ENCODE assay signal across 1 cellular context in the genomic region with DNA sequence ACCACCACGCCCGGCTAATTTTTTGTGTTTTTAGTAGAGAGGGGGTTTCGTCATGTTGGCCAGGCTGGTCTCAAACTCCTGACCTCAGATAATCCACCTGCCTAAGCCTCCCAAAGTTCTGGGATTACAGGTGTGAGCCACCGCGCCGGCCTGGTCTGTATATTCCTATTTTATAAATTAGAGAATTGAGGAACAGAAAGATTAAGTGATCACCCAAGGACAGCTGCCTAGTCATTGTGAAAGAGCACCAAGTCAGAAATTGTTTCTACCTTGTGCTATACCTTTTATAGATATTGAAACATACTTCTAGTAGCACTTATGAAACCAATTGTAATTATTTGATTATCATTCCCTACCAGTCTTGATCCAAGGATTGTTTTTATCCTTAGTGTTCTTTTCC.
TF ChIP-seq lines count a peak whose summit lies in the region.

No MANE protein-coding gene starts in this region.

TF ChIP-seq in GM12878, 131 proteins besides CTCF, POLR2A, EP300 and RAD21:
- TF ChIP-seq SMARCA5 (IDR thresholded peaks at IDR 0.05), result peak; percentile 48; the same call in 1 of the 2 replicates
- TF ChIP-seq IKZF2 (IDR thresholded peaks at IDR 0.05), result peak; percentile 70 to 80
- peak; percentile 74 for TF ChIP-seq IRF4 (IDR thresholded peaks at IDR 0.05; ENCODE audit: low read depth, low read length)
- TF ChIP-seq GABPA (IDR thresholded peaks at IDR 0.05; ENCODE audit: low read depth), result no peak
- TF ChIP-seq, protein P1, sequence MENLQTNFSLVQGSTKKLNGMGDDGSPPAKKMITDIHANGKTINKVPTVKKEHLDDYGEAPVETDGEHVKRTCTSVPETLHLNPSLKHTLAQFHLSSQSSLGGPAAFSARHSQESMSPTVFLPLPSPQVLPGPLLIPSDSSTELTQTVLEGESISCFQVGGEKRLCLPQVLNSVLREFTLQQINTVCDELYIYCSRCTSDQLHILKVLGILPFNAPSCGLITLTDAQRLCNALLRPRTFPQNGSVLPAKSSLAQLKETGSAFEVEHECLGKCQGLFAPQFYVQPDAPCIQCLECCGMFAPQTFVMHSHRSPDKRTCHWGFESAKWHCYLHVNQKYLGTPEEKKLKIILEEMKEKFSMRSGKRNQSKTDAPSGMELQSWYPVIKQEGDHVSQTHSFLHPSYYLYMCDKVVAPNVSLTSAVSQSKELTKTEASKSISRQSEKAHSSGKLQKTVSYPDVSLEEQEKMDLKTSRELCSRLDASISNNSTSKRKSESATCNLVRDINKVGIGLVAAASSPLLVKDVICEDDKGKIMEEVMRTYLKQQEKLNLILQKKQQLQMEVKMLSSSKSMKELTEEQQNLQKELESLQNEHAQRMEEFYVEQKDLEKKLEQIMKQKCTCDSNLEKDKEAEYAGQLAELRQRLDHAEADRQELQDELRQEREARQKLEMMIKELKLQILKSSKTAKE (IDR thresholded peaks at IDR 0.05; ENCODE audit: low read depth, poor library complexity, severe bottlenecking), result peak; percentile 65
- TF ChIP-seq STAT1 (conservative IDR thresholded peaks at IDR 0.05), result no peak
- peak; percentile 67; the same call in 1 of the 2 replicates for TF ChIP-seq NFIC (IDR thresholded peaks at IDR 0.05; ENCODE audit: low read depth, low read length)
- TF ChIP-seq, protein P2, sequence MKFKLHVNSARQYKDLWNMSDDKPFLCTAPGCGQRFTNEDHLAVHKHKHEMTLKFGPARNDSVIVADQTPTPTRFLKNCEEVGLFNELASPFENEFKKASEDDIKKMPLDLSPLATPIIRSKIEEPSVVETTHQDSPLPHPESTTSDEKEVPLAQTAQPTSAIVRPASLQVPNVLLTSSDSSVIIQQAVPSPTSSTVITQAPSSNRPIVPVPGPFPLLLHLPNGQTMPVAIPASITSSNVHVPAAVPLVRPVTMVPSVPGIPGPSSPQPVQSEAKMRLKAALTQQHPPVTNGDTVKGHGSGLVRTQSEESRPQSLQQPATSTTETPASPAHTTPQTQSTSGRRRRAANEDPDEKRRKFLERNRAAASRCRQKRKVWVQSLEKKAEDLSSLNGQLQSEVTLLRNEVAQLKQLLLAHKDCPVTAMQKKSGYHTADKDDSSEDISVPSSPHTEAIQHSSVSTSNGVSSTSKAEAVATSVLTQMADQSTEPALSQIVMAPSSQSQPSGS (IDR thresholded peaks at IDR 0.05; ENCODE audit: low read length), result peak; percentile 58; the same call in 1 of the 2 replicates
- TF ChIP-seq ETV6 (conservative IDR thresholded peaks at IDR 0.05 in 1 of 2, IDR thresholded peaks at IDR 0.05 in 1 of 2; ENCODE audit: borderline replicate concordance in 1 of 2, low read depth in 1 of 2), result 0 out of 4 replicates have a peak, but pooled peaks of 1 of the 2 experiments have one; percentile 29
- peak; percentile 78 for TF ChIP-seq SPI1 (IDR thresholded peaks at IDR 0.05; ENCODE audit: borderline replicate concordance, insufficient read depth, low read depth, low read length)
- TF ChIP-seq HDAC6 (IDR thresholded peaks at IDR 0.05; ENCODE audit: unreplicated experiment), result no peak
- TF ChIP-seq MEF2A (IDR thresholded peaks at IDR 0.05; ENCODE audit: insufficient read depth, low read depth, low read length), result 0 out of 2 replicates have a peak, but pooled peaks have one; percentile 31
- TF ChIP-seq HDGF (IDR thresholded peaks at IDR 0.05), result 0 out of 2 replicates have a peak, but pooled peaks have one; percentile 29
- TF ChIP-seq NFYA (IDR thresholded peaks at IDR 0.05; ENCODE audit: borderline replicate concordance, low read depth, low read length), result no peak
- peak; percentile 72 for TF ChIP-seq MTA2 (IDR thresholded peaks at IDR 0.05; ENCODE audit: low read depth)
- 0 out of 4 replicates have a peak, but pooled peaks of 1 of the 2 experiments have one; percentile 48 for TF ChIP-seq SRF (IDR thresholded peaks at IDR 0.05; ENCODE audit: low read depth in 2 of 2, low read length in 2 of 2)
- no peak for TF ChIP-seq NBN (IDR thresholded peaks at IDR 0.05)
- peak; percentile 54; the same call in 1 of the 2 replicates for TF ChIP-seq JUND (IDR thresholded peaks at IDR 0.05; ENCODE audit: low read depth, low read length)
- no peak for TF ChIP-seq ESRRA (IDR thresholded peaks at IDR 0.05; ENCODE audit: low read length)
- peak; percentile 74 for TF ChIP-seq IKZF1 (conservative IDR thresholded peaks at IDR 0.05)
- TF ChIP-seq JUNB (IDR thresholded peaks at IDR 0.05), result peak; percentile 93
- TF ChIP-seq STAT3 (IDR thresholded peaks at IDR 0.05; ENCODE audit: low read depth, low read length), result no peak
- TF ChIP-seq, protein P3, sequence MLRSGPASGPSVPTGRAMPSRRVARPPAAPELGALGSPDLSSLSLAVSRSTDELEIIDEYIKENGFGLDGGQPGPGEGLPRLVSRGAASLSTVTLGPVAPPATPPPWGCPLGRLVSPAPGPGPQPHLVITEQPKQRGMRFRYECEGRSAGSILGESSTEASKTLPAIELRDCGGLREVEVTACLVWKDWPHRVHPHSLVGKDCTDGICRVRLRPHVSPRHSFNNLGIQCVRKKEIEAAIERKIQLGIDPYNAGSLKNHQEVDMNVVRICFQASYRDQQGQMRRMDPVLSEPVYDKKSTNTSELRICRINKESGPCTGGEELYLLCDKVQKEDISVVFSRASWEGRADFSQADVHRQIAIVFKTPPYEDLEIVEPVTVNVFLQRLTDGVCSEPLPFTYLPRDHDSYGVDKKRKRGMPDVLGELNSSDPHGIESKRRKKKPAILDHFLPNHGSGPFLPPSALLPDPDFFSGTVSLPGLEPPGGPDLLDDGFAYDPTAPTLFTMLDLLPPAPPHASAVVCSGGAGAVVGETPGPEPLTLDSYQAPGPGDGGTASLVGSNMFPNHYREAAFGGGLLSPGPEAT (IDR thresholded peaks at IDR 0.05; ENCODE audit: low read depth), result peak; percentile 45; the same call in 1 of the 2 replicates
- peak; percentile 10 for TF ChIP-seq RELA (IDR thresholded peaks at IDR 0.05; ENCODE audit: borderline replicate concordance, partially characterized antibody)
- TF ChIP-seq DPF2 (IDR thresholded peaks at IDR 0.05), result peak; percentile 77
- peak; percentile 81 for TF ChIP-seq EED (IDR thresholded peaks at IDR 0.05; ENCODE audit: low read depth)
- TF ChIP-seq MTA3 (IDR thresholded peaks at IDR 0.05; ENCODE audit: borderline replicate concordance, low read length), result 0 out of 2 replicates have a peak, but pooled peaks have one; percentile 22
- TF ChIP-seq ATF7 (IDR thresholded peaks at IDR 0.05; ENCODE audit: low read depth), result peak; percentile 39; the same call in 1 of the 2 replicates
- TF ChIP-seq ZNF217 (IDR thresholded peaks at IDR 0.05), result peak; percentile 61; the same call in 1 of the 2 replicates
TF ChIP-seq in GM12878: peak in this region for 22.
